8 cellular contexts compared by ENCODE assay signal in genomic region chr1:51344602-51345299, GRCh38. TPM values are rescaled to one million over a fixed set of nuclear protein-coding genes. Genes with fewer than 3 reads are reported as not detected.
DNase-seq lines count a peak whose midpoint lies in the region; ATAC-seq, FAIRE-seq and TF ChIP-seq lines count a peak whose summit lies in the region.

No MANE protein-coding gene starts in this region.

- DNase-seq in GM20000 (ENCODE audit: low spot score) (peak; percentile 66), RWPE2 (ENCODE audit: low spot score) (no peak), heart left ventricle (no peak), GM19239 (ENCODE audit: insufficient read length, low spot score) (no peak), SHP77 treated with DMSO at 0.1 percent for 48 hours (lab: John Stamatoyannopoulos, UW) (no peak), activated gamma-delta T cell (lab: John Stamatoyannopoulos, UW) (no peak), SHP77 (lab: John Stamatoyannopoulos, UW) (no peak)

- no peak for TF ChIP-seq POLR2A in heart left ventricle (IDR thresholded peaks at IDR 0.05)

- H3K27ac ChIP-seq in RWPE2 (ENCODE audit: poor library complexity, severe bottlenecking) = no peak overlapping the region
- H3K27ac ChIP-seq in heart left ventricle = no peak overlapping the region
- H3K27ac ChIP-seq in rectal smooth muscle tissue (ENCODE audit: low read depth, low read length) = no peak overlapping the region

- H3K9me3 ChIP-seq in RWPE2 (ENCODE audit: severe bottlenecking) (no peaks in the 10 kb centered on the region), heart left ventricle (no peaks in the 10 kb centered on the region)

- H3K4me1 ChIP-seq in RWPE2 (ENCODE audit: insufficient read depth, poor library complexity, severe bottlenecking) = no peaks in the 10 kb centered on the region
- peaks cover 0 to 11% (median 3%) of the 10 kb centered on the region in 12 donors for H3K4me1 ChIP-seq in heart left ventricle
- no peaks in the 10 kb centered on the region for H3K4me1 ChIP-seq in rectal smooth muscle tissue (ENCODE audit: control insufficient read depth, insufficient read depth, low read length)

- FAIRE-seq in GM19239 (lab: Jason Lieb, UNC) = no peak

- peak; percentile 14 for TF ChIP-seq CTCF in GM20000 (IDR thresholded peaks at IDR 0.05; ENCODE audit: extremely low read depth, missing control alignments)
- peak; percentile 35 for TF ChIP-seq CTCF in RWPE2 (IDR thresholded peaks at IDR 0.05; ENCODE audit: poor library complexity, severe bottlenecking)
- TF ChIP-seq CTCF in heart left ventricle (IDR thresholded peaks at IDR 0.05) = peak in 4 of 12 donors; percentile 7 to 25 (median 18)

- H3K27me3 ChIP-seq in RWPE2 (ENCODE audit: insufficient read depth, poor library complexity, severe bottlenecking) (peaks cover 12% of the 10 kb centered on the region), heart left ventricle (peaks cover 7 to 34% (median 26%) of the 10 kb centered on the region in 9 donors), rectal smooth muscle tissue (ENCODE audit: control insufficient read depth, insufficient read depth, low read length) (peaks cover 14% of the 10 kb centered on the region)

- H3K36me3 ChIP-seq in RWPE2 (ENCODE audit: low read depth) = no peaks in the 10 kb centered on the region
- H3K36me3 ChIP-seq in heart left ventricle = no peaks in the 10 kb centered on the region
- no peaks in the 10 kb centered on the region for H3K36me3 ChIP-seq in rectal smooth muscle tissue (ENCODE audit: control insufficient read depth, insufficient read depth, low read length)

- no peak overlapping the region for H3K9ac ChIP-seq in rectal smooth muscle tissue (ENCODE audit: low read length)

- WGBS in heart left ventricle, 4 donors = 4 to 5% (median 5%) methylated on average over 42 to 60 of the region's 60 CpGs

- ATAC-seq in RWPE2 (ENCODE audit: low read depth) = peak; percentile 69
- ATAC-seq in heart left ventricle = peak in 3 of 4 donors; percentile 23 to 58 (median 50)

- peak overlapping the region; percentile 24 for H3K4me3 ChIP-seq in RWPE2 (ENCODE audit: severe bottlenecking)
- peak overlapping the region in 5 of 12 donors; percentile 2 to 32 (median 17) for H3K4me3 ChIP-seq in heart left ventricle
- peak overlapping the region; percentile 17 for H3K4me3 ChIP-seq in rectal smooth muscle tissue (ENCODE audit: low read length)

- intact Hi-C loops in heart left ventricle (cut with DNase I) = loop anchor here in 1 of 10 donors (10.0 kb wide), 1 partner anchor 190 kb away; no protein-coding TSS in a partner anchor

RNA-seq across cellular contexts. Expression of gene TTC39A, which starts 14.4 kb away (rescaled TPM):
- total RNA-seq in heart left ventricle = 10 to 100 TPM; 14.5 to 29.2 (median 23.5) TPM
- polyA plus RNA-seq in heart left ventricle = 10 to 100 TPM in 1 of 2 donors, 1 to 10 TPM in 1; 8.4 to 16.0 TPM
